Comparison of ENCODE assay signal across 10 cellular contexts in the genomic region with DNA sequence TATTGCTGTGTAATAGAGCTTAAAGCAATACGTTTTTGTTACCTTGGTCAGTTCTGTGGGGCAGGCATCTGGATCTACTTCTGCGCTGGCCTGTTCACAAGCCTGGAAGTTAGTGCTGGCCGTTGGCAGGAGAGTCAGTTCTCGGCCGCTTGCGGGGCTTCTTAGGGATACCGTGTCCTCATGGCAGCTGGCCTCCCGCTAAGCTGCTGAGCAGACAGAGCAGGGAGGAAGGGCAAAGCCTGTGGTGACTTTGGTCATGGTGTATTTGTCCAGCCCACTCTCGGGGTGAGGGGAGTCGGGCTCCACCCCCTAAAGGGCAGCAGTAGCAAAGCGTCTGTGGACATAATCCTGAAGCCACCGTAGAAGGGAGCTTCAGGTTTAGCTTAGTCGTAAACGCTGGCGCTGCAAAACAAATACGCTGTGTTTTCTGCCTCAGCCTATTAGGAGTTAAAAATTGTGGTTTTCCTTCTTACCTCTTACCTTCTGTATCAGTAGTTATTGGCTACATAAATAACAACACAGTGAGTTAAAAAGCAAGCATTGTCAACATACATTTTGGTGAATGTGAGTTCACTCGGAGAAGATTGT. TPM values are rescaled to one million over a fixed set of nuclear protein-coding genes. Genes with fewer than 3 reads are reported as not detected.
DNase-seq lines count a peak whose midpoint lies in the region; ATAC-seq and TF ChIP-seq lines count a peak whose summit lies in the region.
"Had no signal": no experiment of that assay in that cellular context is flagged by ENCODE, and none has a peak within 500 bp of the region (broad histone marks: within the 10 kb centered on the region; RNA-seq: fewer than 3 reads in every experiment).

No MANE protein-coding gene starts in this region.

- H3K27me3 Mint-ChIP-seq in neural progenitor cell (ENCODE audit: insufficient read depth, low read depth), result peaks cover 2% of the 10 kb centered on the region

- no peaks in the 10 kb centered on the region for H3K27me3 ChIP-seq in neural progenitor cell

- no peak overlapping the region for H3K9ac ChIP-seq in neural progenitor cell

- H3K36me3 Mint-ChIP-seq in neural progenitor cell, result peaks cover 24% of the 10 kb centered on the region

- no peak overlapping the region for H3K4me3 ChIP-seq in neural progenitor cell

- ATAC-seq in stimulated activated naive CD8-positive, alpha-beta T cell treated with anti-CD3 and anti-CD28 coated beads, Interleukin-15, Interleukin-2, amounts not matched to agents 100 U/mL and 50 U/mL, for 24 hours, result no peak

- DNase-seq in D341Med (ENCODE audit: low spot score), result peak; percentile 73
- DNase-seq in NCI-H526 treated with DMSO at 0.1 percent for 48 hours (lab: John Stamatoyannopoulos, UW), result peak; percentile 65
- peak; percentile 45 for DNase-seq in fibroblast of the conjunctiva (ENCODE audit: low read depth)
- peak; percentile 67 for DNase-seq in neural progenitor cell (ENCODE audit: low spot score)
- no peak for DNase-seq in NCI-H2196 (lab: John Stamatoyannopoulos, UW; ENCODE audit: unreplicated experiment)
- DNase-seq in DMS79 treated with DMSO at 0.1 percent for 48 hours (lab: John Stamatoyannopoulos, UW), result no peak
- DNase-seq in T-helper 2 cell, result no peak
- no peak for DNase-seq in stimulated activated naive CD8-positive, alpha-beta T cell treated with anti-CD3 and anti-CD28 coated beads, Interleukin-15, Interleukin-2, amounts not matched to agents 100 U/mL and 50 U/mL, for 24 hours
- DNase-seq: activated CD4-positive, alpha-beta T cell treated with anti-CD3 and anti-CD28 coated beads, Interleukin-2, amount 50 U/mL, for 4 hours; aorta had no signal

- H3K4me3 Mint-ChIP-seq in neural progenitor cell, result peak overlapping the region; percentile 50

- peaks cover 100% of the 10 kb centered on the region for H4K20me1 ChIP-seq in neural progenitor cell (ENCODE audit: low read depth)

- H3K36me3 ChIP-seq in neural progenitor cell, result no peaks in the 10 kb centered on the region

- no peak overlapping the region for H3K27ac ChIP-seq in neural progenitor cell

- no peaks in the 10 kb centered on the region for H3K9me3 ChIP-seq in neural progenitor cell (ENCODE audit: low read depth)

- no peak overlapping the region for H2AFZ ChIP-seq in neural progenitor cell (replicated peaks)

- peaks cover 28% of the 10 kb centered on the region for H3K4me1 Mint-ChIP-seq in neural progenitor cell

- peak overlapping the region; percentile 64 for H3K4me2 ChIP-seq in neural progenitor cell

- H3K27ac Mint-ChIP-seq in neural progenitor cell, result peak overlapping the region; percentile 61

- peaks cover 17% of the 10 kb centered on the region for H3K4me1 ChIP-seq in neural progenitor cell

- no peak for TF ChIP-seq CTCF in neural progenitor cell (IDR thresholded peaks at IDR 0.05)

- H3K9me3 Mint-ChIP-seq in neural progenitor cell, result peaks cover 3% of the 10 kb centered on the region

- H3F3A ChIP-seq in neural progenitor cell (ENCODE audit: low read depth), result peaks cover 14% of the 10 kb centered on the region

- peaks cover 100% of the 10 kb centered on the region for H3K79me2 ChIP-seq in neural progenitor cell (ENCODE audit: low read depth)

RNA-seq across cellular contexts. Expression of a gene that starts 12.2 kb away (rescaled TPM):
- total RNA-seq in neural progenitor cell (ENCODE audit: low replicate concordance), result 59.3 and 65.9 TPM in 2 replicates

Comparison
In these comparisons a context has a peak if more than half of its experiments do, and no peak if none do; other contexts are left out.
1. DNase-seq: peak in D341Med (single experiment), NCI-H526 treated with DMSO at 0.1 percent for 48 hours (single experiment), fibroblast of the conjunctiva (single experiment) and neural progenitor cell (single experiment); none in NCI-H2196 (single experiment), DMS79 treated with DMSO at 0.1 percent for 48 hours (single experiment), T-helper 2 cell (0 of 5) and stimulated activated naive CD8-positive, alpha-beta T cell treated with anti-CD3 and anti-CD28 coated beads, Interleukin-15, Interleukin-2, amounts not matched to agents 100 U/mL and 50 U/mL, for 24 hours (single experiment).